13 cellular contexts compared by ENCODE assay signal in the genomic region with DNA sequence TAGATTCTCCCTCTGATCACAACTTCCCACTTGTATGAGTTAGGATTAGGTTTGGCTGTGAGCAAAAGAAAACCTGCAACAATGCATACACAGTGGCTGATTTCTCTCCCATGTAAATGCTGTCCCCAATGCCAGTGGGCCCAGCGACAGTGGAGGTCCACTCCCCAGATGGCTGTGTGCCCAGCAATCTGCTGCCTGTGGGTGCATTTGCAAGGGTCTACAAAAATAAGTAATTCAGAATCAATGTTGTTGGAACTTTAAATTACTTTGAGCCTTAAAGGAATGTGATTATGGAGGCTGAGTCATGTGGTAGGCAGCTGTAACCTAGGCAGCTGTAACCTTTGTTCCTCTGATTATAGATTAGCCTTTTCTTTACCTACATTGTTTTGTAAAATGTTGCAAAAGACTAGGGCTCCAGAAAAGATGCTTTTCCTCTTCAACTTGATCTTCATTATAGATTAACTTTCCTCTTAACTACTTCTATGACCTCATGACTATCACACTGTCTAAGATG. TPM values are rescaled to one million over a fixed set of nuclear protein-coding genes. Genes with fewer than 3 reads are reported as not detected.
A peak's percentile ranks its signal among the peaks of the same experiment; 100 is the strongest.
DNase-seq lines count a peak whose midpoint lies in the region; ATAC-seq, FAIRE-seq and TF ChIP-seq lines count a peak whose summit lies in the region.
"Had no signal": no experiment of that assay in that cellular context is flagged by ENCODE, and none has a peak within 500 bp of the region (broad histone marks: within the 10 kb centered on the region; RNA-seq: fewer than 3 reads in every experiment).

No MANE protein-coding gene starts in this region.

- no peak for TF ChIP-seq POLR2A in endothelial cell of umbilical vein (IDR thresholded peaks at IDR 0.05; ENCODE audit: low read depth, low read length)

- POLR2A ChIA-PET in endothelial cell of umbilical vein (lab: Charles Lee): no interaction called here

- H3K9me3 ChIP-seq in HUES48 (ENCODE audit: control insufficient read depth, insufficient read depth, low read length): no peaks in the 10 kb centered on the region
- H3K9me3 ChIP-seq in endothelial cell of umbilical vein (replicated peaks; ENCODE audit: control insufficient read depth, insufficient read depth, low read length): no peaks in the 10 kb centered on the region
- no peaks in the 10 kb centered on the region for H3K9me3 ChIP-seq in osteoblast (ENCODE audit: low read depth, low read length)
- H3K9me3 ChIP-seq: sigmoid colon, upper lobe of right lung had no signal

- H3K4me3 ChIP-seq in HUES48 (ENCODE audit: low read depth, low read length) (peak overlapping the region; percentile 30; the same call in 1 of the 2 replicates), endothelial cell of umbilical vein (replicated peaks in 1 of 3; ENCODE audit: insufficient read depth in 1 of 3, low read depth in 1 of 3, low read length in 3 of 3) (no peak overlapping the region), osteoblast (ENCODE audit: insufficient read depth, low read length) (no peak overlapping the region)
- H3K4me3 ChIP-seq: dorsolateral prefrontal cortex, sigmoid colon, upper lobe of right lung had no signal

- H3K36me3 ChIP-seq in HUES48 (ENCODE audit: control insufficient read depth, insufficient read depth, low read length): peaks cover 9% of the 10 kb centered on the region; the same call in 1 of the 2 replicates
- H3K36me3 ChIP-seq in endothelial cell of umbilical vein (ENCODE audit: control insufficient read depth in 2 of 2, extremely low read depth in 1 of 2, insufficient read depth in 2 of 2, low read length in 2 of 2): peaks cover 0 to 4% of the 10 kb centered on the region in 2 experiments
- H3K36me3 ChIP-seq in osteoblast (ENCODE audit: insufficient read depth, low read length): peaks cover 6% of the 10 kb centered on the region

- H3K79me2 ChIP-seq in endothelial cell of umbilical vein (ENCODE audit: control insufficient read depth, insufficient read depth, low read length) (no peaks in the 10 kb centered on the region), osteoblast (ENCODE audit: insufficient read depth, low read length) (peaks cover 2% of the 10 kb centered on the region)

- no peaks in the 10 kb centered on the region for H4K20me1 ChIP-seq in endothelial cell of umbilical vein (replicated peaks; ENCODE audit: control insufficient read depth, extremely low read depth, insufficient read depth, low read length)
- no peaks in the 10 kb centered on the region for H4K20me1 ChIP-seq in osteoblast (ENCODE audit: insufficient read depth, low read length)

- H3K27me3 ChIP-seq in HUES48 (ENCODE audit: control insufficient read depth, insufficient read depth, low read length): no peaks in the 10 kb centered on the region
- no peaks in the 10 kb centered on the region for H3K27me3 ChIP-seq in endothelial cell of umbilical vein (ENCODE audit: control insufficient read depth in 2 of 2, insufficient read depth in 2 of 2, low read length in 2 of 2)
- no peaks in the 10 kb centered on the region for H3K27me3 ChIP-seq in osteoblast (ENCODE audit: insufficient read depth, low read length)
- H3K27me3 ChIP-seq: dorsolateral prefrontal cortex, sigmoid colon, upper lobe of right lung had no signal

- H3K4me2 ChIP-seq in endothelial cell of umbilical vein (ENCODE audit: insufficient read depth, low read length): no peak overlapping the region
- H3K4me2 ChIP-seq in osteoblast (ENCODE audit: insufficient read depth, low read length): no peak overlapping the region
- H3K4me2 ChIP-seq: KMS-11 had no signal

- BruUV-seq in endothelial cell of umbilical vein (replicated peaks; lab: Mats Ljungman, UMichigan): no TSS peak

- H3K27ac ChIP-seq in HUES48 (ENCODE audit: low read depth, low read length) (peak overlapping the region; percentile 95), endothelial cell of umbilical vein (ENCODE audit: insufficient read depth, low read depth, low read length) (no peak overlapping the region), osteoblast (ENCODE audit: low read depth, low read length) (no peak overlapping the region)
- H3K27ac ChIP-seq: dorsolateral prefrontal cortex, KMS-11, sigmoid colon, upper lobe of right lung had no signal

- H3K9ac ChIP-seq in HUES48 (ENCODE audit: low read depth, low read length): peak overlapping the region; percentile 72
- H3K9ac ChIP-seq in endothelial cell of umbilical vein (replicated peaks; ENCODE audit: extremely low read depth, insufficient read depth, low read length): no peak overlapping the region
- H3K9ac ChIP-seq: KMS-11 had no signal

- H2AFZ ChIP-seq in endothelial cell of umbilical vein (ENCODE audit: low read depth, low read length) (no peak overlapping the region), osteoblast (ENCODE audit: low read length) (no peak overlapping the region)

- ATAC-seq in GM21423 (IDR thresholded peaks at IDR 0.05; ENCODE audit: unreplicated experiment) (no peak), HG02763 (IDR thresholded peaks at IDR 0.05; ENCODE audit: unreplicated experiment) (no peak)
- ATAC-seq: CD8-positive, alpha-beta T cell; upper lobe of right lung had no signal

- no peaks in the 10 kb centered on the region for H3K9me1 ChIP-seq in endothelial cell of umbilical vein (replicated peaks; ENCODE audit: control insufficient read depth, extremely low read depth, insufficient read depth, low read length)

- intact Hi-C loops in endothelial cell of umbilical vein (cut with micrococcal nuclease): no loop called here

- TF ChIP-seq CTCF in endothelial cell of umbilical vein (IDR thresholded peaks at IDR 0.05; ENCODE audit: extremely low read depth in 1 of 2, insufficient read depth in 1 of 2, low read depth in 1 of 2, low read length in 2 of 2): no peak
- TF ChIP-seq CTCF in osteoblast (IDR thresholded peaks at IDR 0.05; ENCODE audit: extremely low read depth, low read depth, low read length): no peak

- DNase-seq in endothelial cell of umbilical vein (ENCODE audit: low read depth, low spot score) (no peak), osteoblast (ENCODE audit: insufficient read length, low spot score, missing footprints) (peak; percentile 61)
- no peak for DNase-seq in activated naive CD4-positive, alpha-beta T cell treated with anti-CD3 and anti-CD28 coated beads, Interleukin-2, amount 50 U/mL, for 16 hours
- DNase-seq: activated naive CD8-positive, alpha-beta T cell treated with anti-CD3 and anti-CD28 coated beads for 36 hours; CD8-positive, alpha-beta T cell; dorsolateral prefrontal cortex; NCI-H2107; sigmoid colon had no signal

- H3K4me1 ChIP-seq in HUES48 (ENCODE audit: control insufficient read depth, insufficient read depth, low read length) (peaks cover 23% of the 10 kb centered on the region), endothelial cell of umbilical vein (ENCODE audit: control insufficient read depth, extremely low read depth, insufficient read depth, low read length) (peaks cover 22% of the 10 kb centered on the region), osteoblast (ENCODE audit: insufficient read depth, low read length) (peaks cover 19% of the 10 kb centered on the region)
- H3K4me1 ChIP-seq: sigmoid colon, upper lobe of right lung had no signal

- dilution Hi-C loops in endothelial cell of umbilical vein (cut with MboI; ENCODE audit: extremely low pct_ligation_motif_present, low sequenced_read_pairs): no loop called here

- FAIRE-seq in endothelial cell of umbilical vein (lab: Jason Lieb, UNC): peak; percentile 74

- CTCF ChIA-PET in endothelial cell of umbilical vein (lab: Charles Lee): interaction anchor here (1.0 kb wide), 1 partner anchor 40 kb away, joined by 3 read pairs; no protein-coding TSS in a partner anchor

RNA-seq across cellular contexts. Expression of a gene that starts 14.2 kb away (rescaled TPM):
- total RNA-seq in endothelial cell of umbilical vein (30.5 and 44.2 TPM in 2 replicates), osteoblast (2.7 and 3.3 TPM in 2 replicates)
- polyA plus RNA-seq in endothelial cell of umbilical vein: 38.4 and 49.9 TPM in 2 replicates
- polyA plus RNA-seq in endothelial cell of umbilical vein (2011; cell fraction: cytosol; rRNA removed): 13.9 and 28.1 TPM in 2 replicates
- polyA plus RNA-seq in endothelial cell of umbilical vein (2011; cell fraction: nucleus; rRNA removed): 37.6 and 47.7 TPM in 2 replicates
- 5.6 and 6.2 TPM in 2 replicates for polyA plus RNA-seq in endothelial cell of umbilical vein (2012)
- 7.9 and 9.5 TPM in 2 replicates for polyA minus RNA-seq in endothelial cell of umbilical vein
- 17.3 TPM for polyA minus RNA-seq in endothelial cell of umbilical vein (2011; cell fraction: cytosol; rRNA and poly(A)+ RNA removed)
- polyA minus RNA-seq in endothelial cell of umbilical vein (2011; cell fraction: nucleus; rRNA and poly(A)+ RNA removed): 10.5 and 18.2 TPM in 2 replicates

RNA-seq across cellular contexts. Expression of a gene that starts 22.3 kb away (rescaled TPM):
- total RNA-seq in endothelial cell of umbilical vein (201 and 203 TPM in 2 replicates), osteoblast (69.5 and 82.2 TPM in 2 replicates)
- polyA plus RNA-seq in endothelial cell of umbilical vein: 293 and 356 TPM in 2 replicates
- 308 and 363 TPM in 2 replicates for polyA plus RNA-seq in endothelial cell of umbilical vein (2011; cell fraction: cytosol; rRNA removed)
- 110 and 116 TPM in 2 replicates for polyA plus RNA-seq in endothelial cell of umbilical vein (2011; cell fraction: nucleus; rRNA removed)
- 140 and 160 TPM in 2 replicates for polyA plus RNA-seq in endothelial cell of umbilical vein (2012)
- 116 and 133 TPM in 2 replicates for polyA minus RNA-seq in endothelial cell of umbilical vein
- 138 TPM for polyA minus RNA-seq in endothelial cell of umbilical vein (2011; cell fraction: cytosol; rRNA and poly(A)+ RNA removed)
- polyA minus RNA-seq in endothelial cell of umbilical vein (2011; cell fraction: nucleus; rRNA and poly(A)+ RNA removed): 22.7 TPM in 2 replicates

RNA-seq across cellular contexts. Expression of a gene that starts 22.4 kb away (rescaled TPM):
- 20.6 and 20.7 TPM in 2 replicates for total RNA-seq in endothelial cell of umbilical vein
- 43.6 and 44.0 TPM in 2 replicates for polyA plus RNA-seq in endothelial cell of umbilical vein
- 32.0 and 40.5 TPM in 2 replicates for polyA plus RNA-seq in endothelial cell of umbilical vein (2011; cell fraction: cytosol; rRNA removed)
- 103 and 115 TPM in 2 replicates for polyA plus RNA-seq in endothelial cell of umbilical vein (2011; cell fraction: nucleus; rRNA removed)
- 14.9 and 21.9 TPM in 2 replicates for polyA plus RNA-seq in endothelial cell of umbilical vein (2012)
- polyA minus RNA-seq in endothelial cell of umbilical vein: 12.3 and 12.4 TPM in 2 replicates
- polyA minus RNA-seq in endothelial cell of umbilical vein (2011; cell fraction: cytosol; rRNA and poly(A)+ RNA removed): 6.3 TPM
- polyA minus RNA-seq in endothelial cell of umbilical vein (2011; cell fraction: nucleus; rRNA and poly(A)+ RNA removed): 7.5 and 10.4 TPM in 2 replicates
- 21.5 and 22.8 TPM in 2 replicates for total RNA-seq in osteoblast

RNA-seq across cellular contexts. Expression of a gene that starts 25.5 kb away (rescaled TPM):
- 151 and 160 TPM in 2 replicates for total RNA-seq in endothelial cell of umbilical vein
- polyA plus RNA-seq in endothelial cell of umbilical vein: 370 and 475 TPM in 2 replicates
- 338 and 363 TPM in 2 replicates for polyA plus RNA-seq in endothelial cell of umbilical vein (2011; cell fraction: cytosol; rRNA removed)
- 205 and 244 TPM in 2 replicates for polyA plus RNA-seq in endothelial cell of umbilical vein (2011; cell fraction: nucleus; rRNA removed)
- 154 and 161 TPM in 2 replicates for polyA plus RNA-seq in endothelial cell of umbilical vein (2012)
- 316 and 343 TPM in 2 replicates for polyA minus RNA-seq in endothelial cell of umbilical vein
- polyA minus RNA-seq in endothelial cell of umbilical vein (2011; cell fraction: cytosol; rRNA and poly(A)+ RNA removed): 192 TPM
- 84.3 and 117 TPM in 2 replicates for polyA minus RNA-seq in endothelial cell of umbilical vein (2011; cell fraction: nucleus; rRNA and poly(A)+ RNA removed)
- 295 and 356 TPM in 2 replicates for total RNA-seq in osteoblast

RNA-seq across cellular contexts. Expression of a gene that starts 31.8 kb away (rescaled TPM):
- total RNA-seq in endothelial cell of umbilical vein (4.3 and 4.8 TPM in 2 replicates), osteoblast (7.4 and 9.4 TPM in 2 replicates)
- 7.3 and 9.9 TPM in 2 replicates for polyA plus RNA-seq in endothelial cell of umbilical vein
- 5.6 and 7.6 TPM in 2 replicates for polyA plus RNA-seq in endothelial cell of umbilical vein (2011; cell fraction: cytosol; rRNA removed)
- 8.4 and 11.2 TPM in 2 replicates for polyA plus RNA-seq in endothelial cell of umbilical vein (2011; cell fraction: nucleus; rRNA removed)
- polyA plus RNA-seq in endothelial cell of umbilical vein (2012): 5.1 and 7.5 TPM in 2 replicates
- polyA minus RNA-seq in endothelial cell of umbilical vein: 4.1 and 4.2 TPM in 2 replicates
- polyA minus RNA-seq in endothelial cell of umbilical vein (2011; cell fraction: cytosol; rRNA and poly(A)+ RNA removed): 1.6 TPM
- polyA minus RNA-seq in endothelial cell of umbilical vein (2011; cell fraction: nucleus; rRNA and poly(A)+ RNA removed): 2.2 and 3.8 TPM in 2 replicates
